8 cellular contexts compared by ENCODE assay signal in genomic region chr7:158816995-158817394, GRCh38. TPM values are rescaled to one million over a fixed set of nuclear protein-coding genes. Genes with fewer than 3 reads are reported as not detected.
A peak's percentile ranks its signal among the peaks of the same experiment; 100 is the strongest.
DNase-seq lines count a peak whose midpoint lies in the region; ATAC-seq and TF ChIP-seq lines count a peak whose summit lies in the region.
"Had no signal": no experiment of that assay in that cellular context is flagged by ENCODE, and none has a peak within 500 bp of the region (broad histone marks: within the 10 kb centered on the region; RNA-seq: fewer than 3 reads in every experiment).

No MANE protein-coding gene starts in this region.

- H3K9me3 ChIP-seq in HEK293 (ENCODE audit: control insufficient read depth, insufficient read depth, low read depth, low read length), result no peaks in the 10 kb centered on the region
- no peaks in the 10 kb centered on the region for H3K9me3 ChIP-seq in gastroesophageal sphincter

- TF ChIP-seq POLR2A in gastroesophageal sphincter (IDR thresholded peaks at IDR 0.05), result no peak

- WGBS in gastroesophageal sphincter (ENCODE audit: low coverage in 1 of 2), 2 donors, result 37 to 56% methylated on average over 2 of the region's 2 CpGs

- POLR2A ChIA-PET in HEK293 (lab: Yijun Ruan, JAX), result interaction anchor here (0.6 to 1.1 kb wide), 2 partner anchors 112 to 120 kb away, joined by 3 read pairs; partner anchors contain the start of gene NCAPG2

- H3K4me1 ChIP-seq in HEK293 (ENCODE audit: control insufficient read depth, insufficient read depth, low read length), result peaks cover 2% of the 10 kb centered on the region; the same call in 1 of the 2 replicates
- peaks cover 48 to 97% (median 62%) of the 10 kb centered on the region in 3 donors for H3K4me1 ChIP-seq in gastroesophageal sphincter

- no peak for TF ChIP-seq CTCF in HEK293 (tag by site-specific recombination; IDR thresholded peaks at IDR 0.05)
- no peak for TF ChIP-seq CTCF in gastroesophageal sphincter (IDR thresholded peaks at IDR 0.05)

- no peaks in the 10 kb centered on the region for H3K27me3 ChIP-seq in gastroesophageal sphincter

- H3K36me3 ChIP-seq in HEK293 (ENCODE audit: control insufficient read depth in 2 of 2, insufficient read depth in 1 of 2, low read length in 2 of 2) (no peaks in the 10 kb centered on the region), gastroesophageal sphincter (no peaks in the 10 kb centered on the region)

- ATAC-seq in gastroesophageal sphincter (no peak), GM19395 (IDR thresholded peaks at IDR 0.05; ENCODE audit: unreplicated experiment) (no peak)

- H3K4me3 ChIP-seq in HEK293 (ENCODE audit: low read depth, low read length), result no peak overlapping the region
- H3K4me3 ChIP-seq in gastroesophageal sphincter, result no peak overlapping the region
- no peak overlapping the region for H3K4me3 ChIP-seq in skin epidermis

- TF ChIP-seq EP300 in gastroesophageal sphincter (IDR thresholded peaks at IDR 0.05), result no peak

- H3K27ac ChIP-seq in HEK293 (ENCODE audit: extremely low read depth, low read depth, low read length), result no peak overlapping the region
- peak overlapping the region; percentile 95 to 100 (median 98) for H3K27ac ChIP-seq in gastroesophageal sphincter
- peak overlapping the region in 18 of 21 experiments; percentile 45 to 95 (median 90) for H3K27ac ChIP-seq in skin epidermis

- DNase-seq in SW480 (ENCODE audit: low spot score), result peak; percentile 57
- DNase-seq in NCI-H187 treated with DMSO at 0.1 percent for 48 hours (lab: John Stamatoyannopoulos, UW), result no peak
- DNase-seq in hepatic stellate cell (ENCODE audit: low spot score), result no peak
- DNase-seq: NCI-H1930 had no signal

- CTCF ChIA-PET in HEK293 (lab: Yijun Ruan, JAX), result no interaction called here

TF ChIP-seq in HEK293, 187 proteins besides CTCF, POLR2A, EP300 and RAD21:
- 0 out of 2 replicates have a peak, but pooled peaks have one; percentile 38 for TF ChIP-seq KLF9 (tag by site-specific recombination; IDR thresholded peaks at IDR 0.05; ENCODE audit: low read depth)
- TF ChIP-seq ZNF560 (tag by site-specific recombination; IDR thresholded peaks at IDR 0.05; ENCODE audit: borderline replicate concordance), result no peak
- no peak for TF ChIP-seq MEIS1 (CRISPR knock-in tag; IDR thresholded peaks at IDR 0.05; ENCODE audit: borderline replicate concordance)
- no peak for TF ChIP-seq ZNF10 (tag by site-specific recombination; IDR thresholded peaks at IDR 0.05)
- TF ChIP-seq ZNF121 (tag by site-specific recombination; IDR thresholded peaks at IDR 0.05), result no peak
- TF ChIP-seq ATF2 (tag by site-specific recombination; IDR thresholded peaks at IDR 0.05; ENCODE audit: low read depth), result no peak
- TF ChIP-seq ZFHX2 (tag by site-specific recombination; conservative IDR thresholded peaks at IDR 0.05), result no peak

RNA-seq across cellular contexts. Expression of gene ESYT2, which starts 12.3 kb away (rescaled TPM):
- total RNA-seq in gastroesophageal sphincter, result 100 to 1,000 TPM; 209 to 286 (median 230) TPM

RNA-seq across cellular contexts. Expression of gene DYNC2I1, which starts 39.4 kb away (rescaled TPM):
- total RNA-seq in gastroesophageal sphincter, result 10 to 100 TPM; 11.6 to 36.9 (median 23.4) TPM
